Comparison of ENCODE assay signal across 8 cellular contexts in genomic region chr3:19946291-19946831, GRCh38. TPM values are rescaled to one million over a fixed set of nuclear protein-coding genes. Genes with fewer than 3 reads are reported as not detected.
A peak's percentile ranks its signal among the peaks of the same experiment; 100 is the strongest.
DNase-seq lines count a peak whose midpoint lies in the region; ATAC-seq and TF ChIP-seq lines count a peak whose summit lies in the region.

No MANE protein-coding gene starts in this region.

- no peaks in the 10 kb centered on the region for H3K9me3 ChIP-seq in WERI-Rb-1 (ENCODE audit: severe bottlenecking)

- no peak for DNase-seq in WERI-Rb-1
- DNase-seq in Right ventricle myocardium superior: no peak
- no peak for DNase-seq in sciatic nerve (ENCODE audit: low spot score)
- DNase-seq in NCI-H2171 treated with DMSO at 0.1 percent for 48 hours (lab: John Stamatoyannopoulos, UW): no peak
- no peak for DNase-seq in NCI-H1436 (lab: John Stamatoyannopoulos, UW)

- peaks cover 17% of the 10 kb centered on the region for H3K36me3 ChIP-seq in WERI-Rb-1

- ATAC-seq in GM18517 (IDR thresholded peaks at IDR 0.05; ENCODE audit: unreplicated experiment) (peak; percentile 6), HG03196 (IDR thresholded peaks at IDR 0.05; ENCODE audit: unreplicated experiment) (peak; percentile 1), Right ventricle myocardium superior (ENCODE audit: poor library complexity) (peak; percentile 16), sciatic nerve (peak; percentile 6)

- no peak for TF ChIP-seq CTCF in 22Rv1 (IDR thresholded peaks at IDR 0.05)
- no peak for TF ChIP-seq CTCF in WERI-Rb-1 (IDR thresholded peaks at IDR 0.05; ENCODE audit: low read depth, low read length)

- intact Hi-C loops in Right ventricle myocardium superior (cut with DNase I) (loop anchor here (2.0 to 5.0 kb wide), 2 partner anchors 96 to 240 kb away; partner anchors contain the start of genes KAT2B and SGO1), sciatic nerve (cut with DNase I) (loop anchor here (5.0 kb wide), 1 partner anchor 91 kb away; no protein-coding TSS in a partner anchor)

- peak overlapping the region; percentile 91 for H3K4me3 ChIP-seq in WERI-Rb-1 (ENCODE audit: low read depth, low read length)

- H3K27me3 ChIP-seq in WERI-Rb-1 (ENCODE audit: insufficient read depth, low read depth, severe bottlenecking): no peaks in the 10 kb centered on the region

- peak overlapping the region; percentile 96 for H3K27ac ChIP-seq in 22Rv1
- H3K27ac ChIP-seq in WERI-Rb-1: peak overlapping the region; percentile 89

RNA-seq across cellular contexts. Expression of gene RAB5A, which starts 0.5 kb away (rescaled TPM):
- total RNA-seq in Right ventricle myocardium superior (52.6 TPM), sciatic nerve (66.9 TPM)

RNA-seq across cellular contexts. Expression of gene EFHB, which starts 12.3 kb away (rescaled TPM):
- total RNA-seq in Right ventricle myocardium superior (not detected), sciatic nerve (8.4 TPM)
